31 cellular contexts compared by ENCODE assay signal in genomic region chr11:34616830-34617504, GRCh38. TPM values are rescaled to one million over a fixed set of nuclear protein-coding genes. Genes with fewer than 3 reads are reported as not detected.
"Had no signal": no experiment of that assay in that cellular context is flagged by ENCODE, and none has a peak within 500 bp of the region (broad histone marks: within the 10 kb centered on the region; RNA-seq: fewer than 3 reads in every experiment).

No MANE protein-coding gene starts in this region.

- H3K4me3 Mint-ChIP-seq: activated CD4-positive, alpha-beta T cell treated with anti-CD3 and anti-CD28 coated beads, Interleukin-2, amount 10 ng/mL, durations not matched to agents 7 days and 5 days; activated CD8-positive, alpha-beta memory T cell treated with anti-CD3 and anti-CD28 coated beads, Interleukin-2, amount 10 ng/mL, durations not matched to agents 7 days and 5 days; activated CD8-positive, alpha-beta T cell treated with anti-CD3 and anti-CD28 coated beads for 36 hours; activated naive CD8-positive, alpha-beta T cell treated with anti-CD3 and anti-CD28 coated beads, Interleukin-2, amount 50 U/mL, for 24 hours; central memory CD8-positive, alpha-beta T cell; memory B cell; nephron; stimulated activated naive B cell treated with anti-CD40 and anti-IgM and Interleukin-4, amounts not matched to agents 10 μg/mL and 1 μg/mL and 100 μg/mL, for 72 hours; T-helper 1 cell treated with Interleukin-12 subunit alpha and Interleukin-12 subunit beta and Interleukin-4 antibody, amounts not matched to agents 30 μg/mL and 1 μg/mL, for 36 hours; type B pancreatic cell had no signal

- H3K4me2 ChIP-seq: smooth muscle cell had no signal

- H3K27ac ChIP-seq: brain microvascular endothelial cell, sigmoid colon, thoracic aorta, VCaP had no signal

- H3K4me3 ChIP-seq: sigmoid colon, smooth muscle cell, thoracic aorta had no signal

- ATAC-seq: activated CD8-positive, alpha-beta memory T cell treated with anti-CD3 and anti-CD28 coated beads, Interleukin-2, amount 10 ng/mL, durations not matched to agents 7 days and 5 days; activated CD8-positive, alpha-beta T cell treated with anti-CD3 and anti-CD28 coated beads for 36 hours; activated naive CD8-positive, alpha-beta T cell treated with anti-CD3 and anti-CD28 coated beads, Interleukin-2, amount 50 U/mL, for 24 hours; esophagus mucosa; stimulated activated naive B cell treated with anti-CD40 and anti-IgM and Interleukin-4, amounts not matched to agents 10 μg/mL and 1 μg/mL and 100 μg/mL, for 72 hours had no signal

- H3K4me1 ChIP-seq: sigmoid colon had no signal

- H3K36me3 Mint-ChIP-seq: memory B cell, type B pancreatic cell had no signal

- H3K27me3 Mint-ChIP-seq: memory B cell, type B pancreatic cell had no signal

- H3K36me3 ChIP-seq: brain microvascular endothelial cell, sigmoid colon, thoracic aorta had no signal

- H3K9me3 ChIP-seq: sigmoid colon, thoracic aorta had no signal

- H3K27ac Mint-ChIP-seq: activated CD4-positive, alpha-beta T cell treated with anti-CD3 and anti-CD28 coated beads, Interleukin-2, amount 10 ng/mL, durations not matched to agents 7 days and 5 days; activated CD8-positive, alpha-beta memory T cell treated with anti-CD3 and anti-CD28 coated beads, Interleukin-2, amount 10 ng/mL, durations not matched to agents 7 days and 5 days; activated CD8-positive, alpha-beta T cell treated with anti-CD3 and anti-CD28 coated beads for 36 hours; activated naive CD8-positive, alpha-beta T cell treated with anti-CD3 and anti-CD28 coated beads, Interleukin-2, amount 50 U/mL, for 24 hours; memory B cell; nephron; stimulated activated naive B cell treated with anti-CD40 and anti-IgM and Interleukin-4, amounts not matched to agents 10 μg/mL and 1 μg/mL and 100 μg/mL, for 72 hours; T-helper 1 cell treated with Interleukin-12 subunit alpha and Interleukin-12 subunit beta and Interleukin-4 antibody, amounts not matched to agents 30 μg/mL and 1 μg/mL, for 36 hours had no signal

- H3K27me3 ChIP-seq: brain microvascular endothelial cell, sigmoid colon had no signal

- H3K9me3 Mint-ChIP-seq: activated CD4-positive, alpha-beta T cell treated with anti-CD3 and anti-CD28 coated beads, Interleukin-2, amount 10 ng/mL, durations not matched to agents 7 days and 5 days; activated CD8-positive, alpha-beta T cell treated with anti-CD3 and anti-CD28 coated beads for 36 hours; activated naive CD8-positive, alpha-beta T cell treated with anti-CD3 and anti-CD28 coated beads, Interleukin-2, amount 50 U/mL, for 24 hours; central memory CD8-positive, alpha-beta T cell; memory B cell; nephron; stimulated activated naive B cell treated with anti-CD40 and anti-IgM and Interleukin-4, amounts not matched to agents 10 μg/mL and 1 μg/mL and 100 μg/mL, for 72 hours; T-helper 1 cell treated with Interleukin-12 subunit alpha and Interleukin-12 subunit beta and Interleukin-4 antibody, amounts not matched to agents 30 μg/mL and 1 μg/mL, for 36 hours; type B pancreatic cell had no signal

- DNase-seq: activated CD4-positive, alpha-beta T cell treated with anti-CD3 and anti-CD28 coated beads, Interleukin-2, amount 10 ng/mL, durations not matched to agents 7 days and 5 days; activated CD4-positive, CD25-positive, alpha-beta regulatory T cell treated with anti-CD3 and anti-CD28 coated beads, Interleukin-2, amount 50 U/mL, for 72 hours; activated CD8-positive, alpha-beta memory T cell treated with anti-CD3 and anti-CD28 coated beads, Interleukin-2, amount 10 ng/mL, durations not matched to agents 7 days and 5 days; activated CD8-positive, alpha-beta T cell treated with anti-CD3 and anti-CD28 coated beads for 36 hours; activated gamma-delta T cell; activated naive CD4-positive, alpha-beta T cell treated with anti-CD3 and anti-CD28 coated beads, Interleukin-2, amount 50 U/mL, for 16 hours; activated naive CD8-positive, alpha-beta T cell treated with anti-CD3 and anti-CD28 coated beads, Interleukin-2, amount 50 U/mL, for 24 hours; activated T-cell treated with anti-CD3 and anti-CD28 coated beads for 4 hours; aorta; brain microvascular endothelial cell; effector memory CD4-positive, alpha-beta T cell; glutamatergic neuron; hypothalamus; nucleus accumbens; posterior cingulate gyrus; sigmoid colon; stimulated activated CD4-positive, alpha-beta T cell treated with anti-CD3 and anti-CD28 coated beads, Interleukin-15, amount 100 ng/mL, for 24 hours; stimulated activated CD8-positive, alpha-beta memory T cell treated with anti-CD3 and anti-CD28 coated beads, Interleukin-4, amount 100 ng/mL, for 48 hours; stimulated activated naive B cell treated with anti-CD40 and anti-IgM and Interleukin-4, amounts not matched to agents 10 μg/mL and 1 μg/mL and 100 μg/mL, for 72 hours; T1000 had no signal

RNA-seq across cellular contexts. Expression of gene EHF, which starts 3.9 kb away (rescaled TPM):
- total RNA-seq: activated CD8-positive, alpha-beta T cell treated with anti-CD3 and anti-CD28 coated beads for 36 hours; dermis microvascular lymphatic vessel endothelial cell; myocyte had no signal
